In genomic region chr6:90621581-90621980, GRCh38 we compare ENCODE assay signal across 26 cellular contexts.
"Had no signal": no experiment of that assay in that cellular context is flagged by ENCODE, and none has a peak within 500 bp of the region (broad histone marks: within the 10 kb centered on the region; RNA-seq: fewer than 3 reads in every experiment).

No MANE protein-coding gene starts in this region.

- DNase-seq: activated CD4-positive, alpha-beta memory T cell treated with anti-CD3 and anti-CD28 coated beads for 36 hours; activated CD4-positive, alpha-beta T cell treated with anti-CD3 and anti-CD28 coated beads for 36 hours; activated CD4-positive, alpha-beta T cell treated with anti-CD3 and anti-CD28 coated beads, Interleukin-2, amount 10 ng/mL, durations not matched to agents 24 days and 14 days; activated CD4-positive, CD25-positive, alpha-beta regulatory T cell; activated CD4-positive, CD25-positive, alpha-beta regulatory T cell treated with anti-CD3 and anti-CD28 coated beads, Interleukin-2, amount 50 U/mL, for 72 hours; activated CD8-positive, alpha-beta memory T cell treated with anti-CD3 and anti-CD28 coated beads, Interleukin-2, amount 10 ng/mL, durations not matched to agents 7 days and 5 days; activated CD8-positive, alpha-beta memory T cell treated with anti-CD3 and anti-CD28 coated beads, Interleukin-2, amount 50 U/mL, for 4 hours; activated CD8-positive, alpha-beta T cell treated with anti-CD3 and anti-CD28 coated beads, Interleukin-2, amount 10 ng/mL, durations not matched to agents 7 days and 5 days; activated effector memory CD4-positive, alpha-beta T cell treated with anti-CD3 and anti-CD28 coated beads, Interleukin-2, amount 50 U/mL, for 16 hours; activated naive CD4-positive, alpha-beta T cell treated with anti-CD3 and anti-CD28 coated beads for 36 hours; activated naive CD8-positive, alpha-beta T cell treated with anti-CD3 and anti-CD28 coated beads for 36 hours; activated naive CD8-positive, alpha-beta T cell treated with anti-CD3 and anti-CD28 coated beads, Interleukin-2, amount 50 U/mL, for 24 hours; activated T-cell treated with anti-CD3 and anti-CD28 coated beads, Interleukin-2, amount 50 U/mL, for 1 hour; activated T-cell treated with anti-CD3 and anti-CD28 coated beads, Interleukin-2, amount 50 U/mL, for 48 hours; adrenal gland; amygdala; aorta; body of pancreas; cerebellar nuclear complex; effector memory CD4-positive, alpha-beta T cell; endodermal cell; foreskin keratinocyte; gastrocnemius medialis; glutamatergic neuron; heart left ventricle; T-helper 2 cell had no signal
